In genomic region chr15:57591237-57591821, GRCh38 we compare ENCODE assay signal across 8 cellular contexts. TPM values are rescaled to one million over a fixed set of nuclear protein-coding genes. Genes with fewer than 3 reads are reported as not detected.
DNase-seq lines count a peak whose midpoint lies in the region; ATAC-seq and TF ChIP-seq lines count a peak whose summit lies in the region.

No MANE protein-coding gene starts in this region.

- H3K4me1 Mint-ChIP-seq in chondrocyte (ENCODE audit: low read depth): peaks cover 31% of the 10 kb centered on the region

- H3K36me3 Mint-ChIP-seq in chondrocyte (ENCODE audit: low read depth): no peaks in the 10 kb centered on the region

- TF ChIP-seq CTCF in heart left ventricle (IDR thresholded peaks at IDR 0.05) (no peak), chondrocyte (IDR thresholded peaks at IDR 0.05) (no peak), vagina (IDR thresholded peaks at IDR 0.05) (no peak)

- H3K4me1 ChIP-seq in heart left ventricle (peaks cover 0 to 52% (median 19%) of the 10 kb centered on the region in 12 donors), mucosa of stomach (ENCODE audit: control insufficient read depth, insufficient read depth, low read length) (peaks cover 63% of the 10 kb centered on the region), vagina (peaks cover 44% of the 10 kb centered on the region)

- H3K4me3 ChIP-seq in heart left ventricle (peak overlapping the region; percentile 47 to 94 (median 75)), mucosa of stomach (ENCODE audit: low read length) (peak overlapping the region; percentile 65), vagina (peak overlapping the region; percentile 70 to 95)

- H3K27ac ChIP-seq in heart left ventricle (peak overlapping the region; percentile 79 to 96 (median 94)), vagina (peak overlapping the region; percentile 87)

- ATAC-seq in heart left ventricle (no peak), Right ventricle myocardium superior (ENCODE audit: poor library complexity) (no peak), HG03095 (IDR thresholded peaks at IDR 0.05; ENCODE audit: unreplicated experiment) (no peak), HG02970 (IDR thresholded peaks at IDR 0.05; ENCODE audit: low FRiP score, unreplicated experiment) (no peak)

- H3K9me3 Mint-ChIP-seq in chondrocyte (ENCODE audit: low read depth): no peaks in the 10 kb centered on the region

- TF ChIP-seq POLR2A in heart left ventricle (IDR thresholded peaks at IDR 0.05) (no peak), vagina (IDR thresholded peaks at IDR 0.05) (no peak), erythroblast (IDR thresholded peaks at IDR 0.05; ENCODE audit: low read length) (no peak)

- 19 to 30% (median 20%) methylated on average over 12 to 18 of the region's 18 CpGs for WGBS in heart left ventricle, 4 donors

- no peak overlapping the region for H3K27ac Mint-ChIP-seq in chondrocyte (ENCODE audit: unreplicated experiment)

- no peaks in the 10 kb centered on the region for H3K27me3 Mint-ChIP-seq in chondrocyte (ENCODE audit: low read depth)

- H3K36me3 ChIP-seq in heart left ventricle (no peaks in the 10 kb centered on the region), mucosa of stomach (ENCODE audit: control insufficient read depth, insufficient read depth, low read length) (no peaks in the 10 kb centered on the region), vagina (no peaks in the 10 kb centered on the region)

- peak overlapping the region; percentile 58 for H3K4me3 Mint-ChIP-seq in chondrocyte (ENCODE audit: unreplicated experiment)

- intact Hi-C loops in heart left ventricle (cut with DNase I): loop anchor here in 1 of 10 donors (2.0 kb wide), 1 partner anchor 23 kb away; no protein-coding TSS in a partner anchor
- intact Hi-C loops in Right ventricle myocardium superior (cut with DNase I): no loop called here
- intact Hi-C loops in vagina (cut with DNase I): no loop called here

- peak overlapping the region; percentile 62 for H3K9ac ChIP-seq in mucosa of stomach (ENCODE audit: low read length)

- H3K27me3 ChIP-seq in heart left ventricle: peaks cover 0 to 6% (median 0%) of the 10 kb centered on the region in 9 donors
- no peaks in the 10 kb centered on the region for H3K27me3 ChIP-seq in mucosa of stomach (ENCODE audit: control insufficient read depth, insufficient read depth, low read length)
- no peaks in the 10 kb centered on the region for H3K27me3 ChIP-seq in vagina

- H3K9me3 ChIP-seq in heart left ventricle: no peaks in the 10 kb centered on the region
- no peaks in the 10 kb centered on the region for H3K9me3 ChIP-seq in mucosa of stomach (ENCODE audit: control insufficient read depth, low read length)
- no peaks in the 10 kb centered on the region for H3K9me3 ChIP-seq in vagina

- DNase-seq in heart left ventricle: no peak
- no peak for DNase-seq in Right ventricle myocardium superior
- DNase-seq in chondrocyte (ENCODE audit: low spot score): no peak
- no peak for DNase-seq in vagina (ENCODE audit: extremely low spot score in 2 of 2)
- DNase-seq in erythroblast (lab: John Stamatoyannopoulos, UW): no peak

RNA-seq across cellular contexts. Expression of gene MYZAP, which starts 0.4 kb away (rescaled TPM):
- total RNA-seq in heart left ventricle (1,000 to 10,000 TPM in 2 of 9 donors, 100 to 1,000 TPM in 7; 359 to 1,065 (median 670) TPM), Right ventricle myocardium superior (966 TPM), chondrocyte (0.17 to 1.9 TPM in 2 of 3 replicates, not detected in the other), vagina (15.2 TPM)
- 100 to 1,000 TPM; 280 to 506 TPM for polyA plus RNA-seq in heart left ventricle

Comparison
In these comparisons a context has a peak if more than half of its experiments do, and no peak if none do; other contexts are left out.
1. RNA of gene MYZAP, which starts 0.4 kb away (total RNA-seq): 966 TPM in Right ventricle myocardium superior (single experiment) and 359 to 1,065 TPM in heart left ventricle; 15.2 TPM in vagina (single experiment) and 0.17 to 1.9 TPM in chondrocyte; every median in the first group is over 10 times any median in the second.
2. Peak in every context shown above with its lines, with median percentiles within 50 percentile points of each other: H3K4me3 ChIP-seq.